ENCODE assay signal across 19 cellular contexts in the genomic region with DNA sequence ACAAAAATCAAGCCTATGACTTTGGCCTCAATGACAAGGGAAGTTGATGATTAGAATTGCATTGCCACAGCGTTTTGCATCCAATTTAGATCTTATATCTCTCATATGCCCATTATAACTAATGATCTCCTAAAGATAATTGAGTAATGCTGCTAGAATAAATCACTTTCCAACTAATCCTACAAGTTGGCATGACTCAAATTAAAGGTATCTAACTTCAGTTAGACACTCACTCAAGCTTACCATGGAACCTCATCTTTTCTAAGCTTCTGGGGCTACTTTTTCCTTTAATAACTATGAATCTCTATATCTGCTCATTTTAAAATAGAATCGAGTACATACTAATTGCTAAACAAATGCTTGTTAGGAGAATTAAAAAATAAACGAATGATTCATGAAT.
DNase-seq lines count a peak whose midpoint lies in the region; ATAC-seq, FAIRE-seq and TF ChIP-seq lines count a peak whose summit lies in the region.
"Had no signal": no experiment of that assay in that cellular context is flagged by ENCODE, and none has a peak within 500 bp of the region (broad histone marks: within the 10 kb centered on the region; RNA-seq: fewer than 3 reads in every experiment).

No MANE protein-coding gene starts in this region.

- no peaks in the 10 kb centered on the region for H3K79me2 ChIP-seq in mammary epithelial cell (ENCODE audit: insufficient read depth, low read length)

- no peak overlapping the region for H3K4me3 ChIP-seq in mammary epithelial cell (replicated peaks in 1 of 3; ENCODE audit: insufficient read depth in 1 of 3, low read depth in 2 of 3, low read length in 3 of 3)
- no peak overlapping the region for H3K4me3 ChIP-seq in small intestine (ENCODE audit: low read depth in 1 of 2, low read length in 2 of 2)
- H3K4me3 ChIP-seq: BLaER1 treated with 17β-estradiol and CSF1 and Interleukin-3, amounts not matched to agents 10 nM and 100 nM; HAP-1 had no signal

- H3K9me3 ChIP-seq in mammary epithelial cell (replicated peaks; ENCODE audit: insufficient read depth, low read length) (no peaks in the 10 kb centered on the region), small intestine (ENCODE audit: control insufficient read depth, low read depth) (no peaks in the 10 kb centered on the region)
- H3K9me3 ChIP-seq: BLaER1 treated with 17β-estradiol and CSF1 and Interleukin-3, amounts not matched to agents 10 nM and 100 nM; HAP-1 had no signal

- BruUV-seq in mammary epithelial cell (replicated peaks; lab: Mats Ljungman, UMichigan) = no TSS peak

- H3K9ac ChIP-seq in mammary epithelial cell (ENCODE audit: insufficient read depth, low read length) = no peak overlapping the region
- H3K9ac ChIP-seq: BLaER1 treated with 17β-estradiol and CSF1 and Interleukin-3, amounts not matched to agents 10 nM and 100 nM had no signal

- peak overlapping the region; percentile 68 for H3K4me2 ChIP-seq in mammary epithelial cell (ENCODE audit: insufficient read depth, low read depth, low read length)
- H3K4me2 ChIP-seq: BLaER1 treated with 17β-estradiol and CSF1 and Interleukin-3, amounts not matched to agents 10 nM and 100 nM had no signal

- DNase-seq in NCI-H82 (lab: John Stamatoyannopoulos, UW) = peak; percentile 32
- no peak for DNase-seq in NCI-H82 treated with DMSO at 0.1 percent for 48 hours (lab: John Stamatoyannopoulos, UW; ENCODE audit: unreplicated experiment)
- DNase-seq in mammary epithelial cell = peak; percentile 21
- DNase-seq in kidney tubule cell (ENCODE audit: low spot score) = peak; percentile 9
- DNase-seq in small intestine = no peak
- DNase-seq in Right ventricle myocardium inferior (ENCODE audit: missing footprints) = no peak
- no peak for DNase-seq in iPS-NIHi11 (ENCODE audit: low spot score)
- DNase-seq: 8988T; ACHN; CD4-positive, CD25-positive, alpha-beta regulatory T cell; DMS53; GF-D8; HFFc6 had no signal

- H3K27ac ChIP-seq in mammary epithelial cell (ENCODE audit: insufficient read depth, low read depth, low read length) = no peak overlapping the region
- H3K27ac ChIP-seq in small intestine (ENCODE audit: low read depth in 1 of 2, low read length in 1 of 2) = no peak overlapping the region
- H3K27ac ChIP-seq: BLaER1 treated with 17β-estradiol and CSF1 and Interleukin-3, amounts not matched to agents 10 nM and 100 nM; HL-60 had no signal

- dilution Hi-C loops in mammary epithelial cell (cut with HindIII; ENCODE audit: low sequenced_read_pairs) = no loop called here

- H4K20me1 ChIP-seq in mammary epithelial cell (ENCODE audit: insufficient read depth, low read length) = no peaks in the 10 kb centered on the region
- H4K20me1 ChIP-seq: BLaER1 treated with 17β-estradiol and CSF1 and Interleukin-3, amounts not matched to agents 10 nM and 100 nM had no signal

- H3K36me3 ChIP-seq in mammary epithelial cell (ENCODE audit: insufficient read depth, low read length) (no peaks in the 10 kb centered on the region), small intestine (ENCODE audit: control insufficient read depth in 2 of 2, insufficient read depth in 2 of 2, low read length in 2 of 2) (no peaks in the 10 kb centered on the region)
- H3K36me3 ChIP-seq: BLaER1 treated with 17β-estradiol and CSF1 and Interleukin-3, amounts not matched to agents 10 nM and 100 nM; HAP-1 had no signal

- intact Hi-C loops in mammary epithelial cell (cut with micrococcal nuclease) = no loop called here
- intact Hi-C loops in Right ventricle myocardium inferior (cut with DNase I) = no loop called here

- 64% methylated on average over 3 of the region's 3 CpGs for whole genome bisulfite sequencing in mammary epithelial cell (ENCODE audit: low coverage, missing lambda C conversion rate)
- 64 to 78% (median 67%) methylated on average over 3 of the region's 3 CpGs for WGBS in small intestine, 3 donors

- FAIRE-seq in small intestine (lab: Jason Lieb, UNC) = peak; percentile 36
- FAIRE-seq: GM19239, H1 had no signal

- CTCF ChIA-PET in mammary epithelial cell (lab: Charles Lee; ENCODE audit: low non-redundant PET) = interaction anchor here (0.6 kb wide), 1 partner anchor 156 kb away, joined by 3 read pairs; no protein-coding TSS in a partner anchor

- H2AFZ ChIP-seq in mammary epithelial cell (ENCODE audit: low read depth, low read length) = no peak overlapping the region

- peaks cover 6% of the 10 kb centered on the region for H3K4me1 ChIP-seq in mammary epithelial cell (ENCODE audit: insufficient read depth, low read length)
- no peaks in the 10 kb centered on the region for H3K4me1 ChIP-seq in small intestine (ENCODE audit: control insufficient read depth in 2 of 2, insufficient read depth in 1 of 2, low read depth in 1 of 2, low read length in 1 of 2)
- H3K4me1 ChIP-seq: BLaER1 treated with 17β-estradiol and CSF1 and Interleukin-3, amounts not matched to agents 10 nM and 100 nM; HAP-1 had no signal

- ATAC-seq in Right ventricle myocardium inferior (no peak), GM21717 (IDR thresholded peaks at IDR 0.05; ENCODE audit: unreplicated experiment) (no peak)

- TF ChIP-seq CTCF in mammary epithelial cell (conservative IDR thresholded peaks at IDR 0.05 in 1 of 2, IDR thresholded peaks at IDR 0.05 in 1 of 2; ENCODE audit: extremely low read depth in 1 of 2, insufficient read depth in 1 of 2, low read depth in 1 of 2, low read length in 2 of 2) = no peak

- in situ Hi-C loops in mammary epithelial cell (cut with MboI; ENCODE audit: low sequenced_read_pairs in 2 of 2) = no loop called here

- no peaks in the 10 kb centered on the region for H3K27me3 ChIP-seq in mammary epithelial cell (ENCODE audit: insufficient read depth, low read length)
- H3K27me3 ChIP-seq in small intestine (ENCODE audit: control insufficient read depth in 2 of 2, insufficient read depth in 2 of 2, low read length in 2 of 2) = no peaks in the 10 kb centered on the region
- H3K27me3 ChIP-seq: BLaER1 treated with 17β-estradiol and CSF1 and Interleukin-3, amounts not matched to agents 10 nM and 100 nM had no signal

Comparison
In these comparisons a context has a peak if more than half of its experiments do, and no peak if none do; other contexts are left out.
1. DNase-seq: peak in NCI-H82 (single experiment), mammary epithelial cell (single experiment) and kidney tubule cell (single experiment); none in NCI-H82 treated with DMSO at 0.1 percent for 48 hours (single experiment), small intestine (single experiment), Right ventricle myocardium inferior (single experiment) and iPS-NIHi11 (single experiment).